Comparison of ENCODE assay signal across 1 cellular context in genomic region chr4:99949999-99950912, GRCh38.
A peak's percentile ranks its signal among the peaks of the same experiment; 100 is the strongest.
TF ChIP-seq lines count a peak whose summit lies in the region.

Gene H2AZ1 (minus strand): TSS chr4:99950275. CDS start chr4:99950170, 105 bp downstream.

TF ChIP-seq in HepG2, 621 proteins besides CTCF, POLR2A, EP300 and RAD21 (continued from another document and continues in another):
- TF ChIP-seq PBX3 (CRISPR knock-in tag; IDR thresholded peaks at IDR 0.05; ENCODE audit: borderline replicate concordance), result no peak
- TF ChIP-seq ATAD3A (CRISPR knock-in tag; IDR thresholded peaks at IDR 0.05), result no peak
- TF ChIP-seq XBP1 (CRISPR knock-in tag; IDR thresholded peaks at IDR 0.05), result no peak
- 0 out of 2 replicates have a peak, but pooled peaks have one; percentile 19 for TF ChIP-seq PPARG (CRISPR knock-in tag; conservative IDR thresholded peaks at IDR 0.05)
- TF ChIP-seq HOXA5 (CRISPR knock-in tag; IDR thresholded peaks at IDR 0.05), result no peak
- no peak for TF ChIP-seq JDP2 (CRISPR knock-in tag; IDR thresholded peaks at IDR 0.05; ENCODE audit: borderline replicate concordance)
- no peak for TF ChIP-seq ARNT2 (CRISPR knock-in tag; IDR thresholded peaks at IDR 0.05; ENCODE audit: low read depth)
- TF ChIP-seq, protein P1, sequence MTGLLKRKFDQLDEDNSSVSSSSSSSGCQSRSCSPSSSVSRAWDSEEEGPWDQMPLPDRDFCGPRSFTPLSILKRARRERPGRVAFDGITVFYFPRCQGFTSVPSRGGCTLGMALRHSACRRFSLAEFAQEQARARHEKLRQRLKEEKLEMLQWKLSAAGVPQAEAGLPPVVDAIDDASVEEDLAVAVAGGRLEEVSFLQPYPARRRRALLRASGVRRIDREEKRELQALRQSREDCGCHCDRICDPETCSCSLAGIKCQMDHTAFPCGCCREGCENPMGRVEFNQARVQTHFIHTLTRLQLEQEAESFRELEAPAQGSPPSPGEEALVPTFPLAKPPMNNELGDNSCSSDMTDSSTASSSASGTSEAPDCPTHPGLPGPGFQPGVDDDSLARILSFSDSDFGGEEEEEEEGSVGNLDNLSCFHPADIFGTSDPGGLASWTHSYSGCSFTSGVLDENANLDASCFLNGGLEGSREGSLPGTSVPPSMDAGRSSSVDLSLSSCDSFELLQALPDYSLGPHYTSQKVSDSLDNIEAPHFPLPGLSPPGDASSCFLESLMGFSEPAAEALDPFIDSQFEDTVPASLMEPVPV (CRISPR knock-in tag; IDR thresholded peaks at IDR 0.05), result 0 out of 2 replicates have a peak, but pooled peaks have one; percentile 32
- no peak for TF ChIP-seq ZNF251 (CRISPR knock-in tag; IDR thresholded peaks at IDR 0.05)
- TF ChIP-seq SMC3 (IDR thresholded peaks at IDR 0.05; ENCODE audit: low read length), result no peak
- no peak for TF ChIP-seq SYNCRIP (IDR thresholded peaks at IDR 0.05; ENCODE audit: insufficient read depth, low read depth, low read length)
- no peak for TF ChIP-seq EED (CRISPR knock-in tag; IDR thresholded peaks at IDR 0.05)
- TF ChIP-seq ZBTB1 (CRISPR knock-in tag; IDR thresholded peaks at IDR 0.05; ENCODE audit: borderline replicate concordance), result no peak
- TF ChIP-seq ZNF574 (CRISPR knock-in tag; IDR thresholded peaks at IDR 0.05), result peak; percentile 58
- peak; percentile 38 for TF ChIP-seq SKI (IDR thresholded peaks at IDR 0.05; ENCODE audit: partially characterized antibody)
- TF ChIP-seq ATF7-NPFF (CRISPR knock-in tag; IDR thresholded peaks at IDR 0.05; ENCODE audit: low read depth), result peak; percentile 67
- TF ChIP-seq ZBTB20 (CRISPR knock-in tag; IDR thresholded peaks at IDR 0.05; ENCODE audit: borderline replicate concordance, low read depth), result no peak
- TF ChIP-seq PAF1 (CRISPR knock-in tag; IDR thresholded peaks at IDR 0.05), result no peak
- no peak for TF ChIP-seq FOXO1 (CRISPR knock-in tag; IDR thresholded peaks at IDR 0.05)
- no peak for TF ChIP-seq GLMP (CRISPR knock-in tag; IDR thresholded peaks at IDR 0.05; ENCODE audit: borderline replicate concordance)
- TF ChIP-seq ZNF33B (CRISPR knock-in tag; IDR thresholded peaks at IDR 0.05), result no peak
- TF ChIP-seq NFKBIZ (CRISPR knock-in tag; IDR thresholded peaks at IDR 0.05), result no peak
- no peak; the same call in 1 of the 2 replicates for TF ChIP-seq ZNF572 (CRISPR knock-in tag; IDR thresholded peaks at IDR 0.05)
- TF ChIP-seq ZNF780A (CRISPR knock-in tag; IDR thresholded peaks at IDR 0.05), result peak; percentile 49; the same call in 1 of the 2 replicates
- TF ChIP-seq, protein P2, sequence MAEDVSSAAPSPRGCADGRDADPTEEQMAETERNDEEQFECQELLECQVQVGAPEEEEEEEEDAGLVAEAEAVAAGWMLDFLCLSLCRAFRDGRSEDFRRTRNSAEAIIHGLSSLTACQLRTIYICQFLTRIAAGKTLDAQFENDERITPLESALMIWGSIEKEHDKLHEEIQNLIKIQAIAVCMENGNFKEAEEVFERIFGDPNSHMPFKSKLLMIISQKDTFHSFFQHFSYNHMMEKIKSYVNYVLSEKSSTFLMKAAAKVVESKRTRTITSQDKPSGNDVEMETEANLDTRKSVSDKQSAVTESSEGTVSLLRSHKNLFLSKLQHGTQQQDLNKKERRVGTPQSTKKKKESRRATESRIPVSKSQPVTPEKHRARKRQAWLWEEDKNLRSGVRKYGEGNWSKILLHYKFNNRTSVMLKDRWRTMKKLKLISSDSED (CRISPR knock-in tag; IDR thresholded peaks at IDR 0.05), result no peak
- TF ChIP-seq ZNF709 (CRISPR knock-in tag; IDR thresholded peaks at IDR 0.05), result no peak
- TF ChIP-seq SP1 (IDR thresholded peaks at IDR 0.05), result no peak
- peak; percentile 29 for TF ChIP-seq SP1 (CRISPR knock-in tag; IDR thresholded peaks at IDR 0.05)
- TF ChIP-seq ZNF263 (CRISPR knock-in tag; IDR thresholded peaks at IDR 0.05), result peak; percentile 24; the same call in 1 of the 2 replicates
- TF ChIP-seq, protein P3, sequence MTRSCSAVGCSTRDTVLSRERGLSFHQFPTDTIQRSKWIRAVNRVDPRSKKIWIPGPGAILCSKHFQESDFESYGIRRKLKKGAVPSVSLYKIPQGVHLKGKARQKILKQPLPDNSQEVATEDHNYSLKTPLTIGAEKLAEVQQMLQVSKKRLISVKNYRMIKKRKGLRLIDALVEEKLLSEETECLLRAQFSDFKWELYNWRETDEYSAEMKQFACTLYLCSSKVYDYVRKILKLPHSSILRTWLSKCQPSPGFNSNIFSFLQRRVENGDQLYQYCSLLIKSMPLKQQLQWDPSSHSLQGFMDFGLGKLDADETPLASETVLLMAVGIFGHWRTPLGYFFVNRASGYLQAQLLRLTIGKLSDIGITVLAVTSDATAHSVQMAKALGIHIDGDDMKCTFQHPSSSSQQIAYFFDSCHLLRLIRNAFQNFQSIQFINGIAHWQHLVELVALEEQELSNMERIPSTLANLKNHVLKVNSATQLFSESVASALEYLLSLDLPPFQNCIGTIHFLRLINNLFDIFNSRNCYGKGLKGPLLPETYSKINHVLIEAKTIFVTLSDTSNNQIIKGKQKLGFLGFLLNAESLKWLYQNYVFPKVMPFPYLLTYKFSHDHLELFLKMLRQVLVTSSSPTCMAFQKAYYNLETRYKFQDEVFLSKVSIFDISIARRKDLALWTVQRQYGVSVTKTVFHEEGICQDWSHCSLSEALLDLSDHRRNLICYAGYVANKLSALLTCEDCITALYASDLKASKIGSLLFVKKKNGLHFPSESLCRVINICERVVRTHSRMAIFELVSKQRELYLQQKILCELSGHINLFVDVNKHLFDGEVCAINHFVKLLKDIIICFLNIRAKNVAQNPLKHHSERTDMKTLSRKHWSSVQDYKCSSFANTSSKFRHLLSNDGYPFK (CRISPR knock-in tag; IDR thresholded peaks at IDR 0.05; ENCODE audit: borderline replicate concordance), result peak; percentile 20; the same call in 1 of the 2 replicates
- TF ChIP-seq XRCC5 (optimal IDR thresholded peaks at IDR 0.05; ENCODE audit: low read length), result no peak
- TF ChIP-seq NFYB (CRISPR knock-in tag; IDR thresholded peaks at IDR 0.05), result peak; percentile 86
- peak; percentile 62; the same call in 1 of the 3 replicates for TF ChIP-seq MXI1 (IDR thresholded peaks at IDR 0.05; ENCODE audit: borderline replicate concordance, low read depth, low read length)
- no peak for TF ChIP-seq ISX (CRISPR knock-in tag; conservative IDR thresholded peaks at IDR 0.05)
- TF ChIP-seq ZNF225 (CRISPR knock-in tag; IDR thresholded peaks at IDR 0.05), result 0 out of 2 replicates have a peak, but pooled peaks have one; percentile 42
- TF ChIP-seq NCOA1 (CRISPR knock-in tag; IDR thresholded peaks at IDR 0.05), result no peak
- no peak for TF ChIP-seq ZNF674 (CRISPR knock-in tag; IDR thresholded peaks at IDR 0.05; ENCODE audit: low read depth)
- TF ChIP-seq MTF2 (CRISPR knock-in tag; IDR thresholded peaks at IDR 0.05; ENCODE audit: borderline replicate concordance), result no peak
- TF ChIP-seq KAT8 (CRISPR knock-in tag; IDR thresholded peaks at IDR 0.05), result no peak
- TF ChIP-seq ZNF260 (CRISPR knock-in tag; IDR thresholded peaks at IDR 0.05; ENCODE audit: borderline replicate concordance, low read depth), result no peak
- TF ChIP-seq ZNF724P (CRISPR knock-in tag; IDR thresholded peaks at IDR 0.05; ENCODE audit: borderline replicate concordance), result no peak
- peak; percentile 36; the same call in 1 of the 2 replicates for TF ChIP-seq NRL (CRISPR knock-in tag; IDR thresholded peaks at IDR 0.05; ENCODE audit: borderline replicate concordance)
- no peak for TF ChIP-seq ZNF367 (CRISPR knock-in tag; IDR thresholded peaks at IDR 0.05; ENCODE audit: borderline replicate concordance)
- peak; percentile 26; the same call in 1 of the 2 replicates for TF ChIP-seq RXRB (CRISPR knock-in tag; IDR thresholded peaks at IDR 0.05; ENCODE audit: borderline replicate concordance)
- TF ChIP-seq, protein P4, sequence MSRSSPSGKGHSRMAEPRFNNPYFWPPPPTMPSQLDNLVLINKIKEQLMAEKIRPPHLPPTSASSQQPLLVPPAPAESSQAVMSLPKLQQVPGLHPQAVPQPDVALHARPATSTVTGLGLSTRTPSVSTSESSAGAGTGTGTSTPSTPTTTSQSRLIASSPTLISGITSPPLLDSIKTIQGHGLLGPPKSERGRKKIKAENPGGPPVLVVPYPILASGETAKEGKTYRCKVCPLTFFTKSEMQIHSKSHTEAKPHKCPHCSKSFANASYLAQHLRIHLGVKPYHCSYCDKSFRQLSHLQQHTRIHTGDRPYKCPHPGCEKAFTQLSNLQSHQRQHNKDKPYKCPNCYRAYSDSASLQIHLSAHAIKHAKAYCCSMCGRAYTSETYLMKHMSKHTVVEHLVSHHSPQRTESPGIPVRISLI (CRISPR knock-in tag; IDR thresholded peaks at IDR 0.05; ENCODE audit: borderline replicate concordance), result no peak
- TF ChIP-seq ZNF556 (CRISPR knock-in tag; IDR thresholded peaks at IDR 0.05; ENCODE audit: borderline replicate concordance), result no peak
- TF ChIP-seq ZNF317 (CRISPR knock-in tag; IDR thresholded peaks at IDR 0.05), result peak; percentile 30; the same call in 1 of the 2 replicates
- TF ChIP-seq SOX13 (IDR thresholded peaks at IDR 0.05), result no peak; the same call in 1 of the 2 replicates
- 0 out of 4 replicates have a peak, but pooled peaks of 1 of the 2 experiments have one; percentile 5 for TF ChIP-seq SOX13 (CRISPR knock-in tag; conservative IDR thresholded peaks at IDR 0.05 in 1 of 2, IDR thresholded peaks at IDR 0.05 in 1 of 2)
- TF ChIP-seq ZNF768 (CRISPR knock-in tag; IDR thresholded peaks at IDR 0.05), result peak; percentile 50; the same call in 1 of the 2 replicates
- TF ChIP-seq CBX1 (IDR thresholded peaks at IDR 0.05; ENCODE audit: low read depth), result peak; percentile 80
- peak; percentile 96 for TF ChIP-seq BHLHE40 (IDR thresholded peaks at IDR 0.05; ENCODE audit: low read length)
- no peak for TF ChIP-seq ZNF776 (CRISPR knock-in tag; IDR thresholded peaks at IDR 0.05)
- TF ChIP-seq, protein P5, sequence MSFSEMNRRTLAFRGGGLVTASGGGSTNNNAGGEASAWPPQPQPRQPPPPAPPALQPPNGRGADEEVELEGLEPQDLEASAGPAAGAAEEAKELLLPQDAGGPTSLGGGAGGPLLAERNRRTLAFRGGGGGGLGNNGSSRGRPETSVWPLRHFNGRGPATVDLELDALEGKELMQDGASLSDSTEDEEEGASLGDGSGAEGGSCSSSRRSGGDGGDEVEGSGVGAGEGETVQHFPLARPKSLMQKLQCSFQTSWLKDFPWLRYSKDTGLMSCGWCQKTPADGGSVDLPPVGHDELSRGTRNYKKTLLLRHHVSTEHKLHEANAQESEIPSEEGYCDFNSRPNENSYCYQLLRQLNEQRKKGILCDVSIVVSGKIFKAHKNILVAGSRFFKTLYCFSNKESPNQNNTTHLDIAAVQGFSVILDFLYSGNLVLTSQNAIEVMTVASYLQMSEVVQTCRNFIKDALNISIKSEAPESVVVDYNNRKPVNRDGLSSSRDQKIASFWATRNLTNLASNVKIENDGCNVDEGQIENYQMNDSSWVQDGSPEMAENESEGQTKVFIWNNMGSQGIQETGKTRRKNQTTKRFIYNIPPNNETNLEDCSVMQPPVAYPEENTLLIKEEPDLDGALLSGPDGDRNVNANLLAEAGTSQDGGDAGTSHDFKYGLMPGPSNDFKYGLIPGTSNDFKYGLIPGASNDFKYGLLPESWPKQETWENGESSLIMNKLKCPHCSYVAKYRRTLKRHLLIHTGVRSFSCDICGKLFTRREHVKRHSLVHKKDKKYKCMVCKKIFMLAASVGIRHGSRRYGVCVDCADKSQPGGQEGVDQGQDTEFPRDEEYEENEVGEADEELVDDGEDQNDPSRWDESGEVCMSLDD (CRISPR knock-in tag; IDR thresholded peaks at IDR 0.05; ENCODE audit: borderline replicate concordance), result no peak
- TF ChIP-seq NCOA5 (CRISPR knock-in tag; IDR thresholded peaks at IDR 0.05), result no peak
- 0 out of 2 replicates have a peak, but pooled peaks have one; percentile 56 for TF ChIP-seq ZFP90 (CRISPR knock-in tag; IDR thresholded peaks at IDR 0.05; ENCODE audit: borderline replicate concordance)
- no peak for TF ChIP-seq TCF12 (IDR thresholded peaks at IDR 0.05)
- no peak for TF ChIP-seq TCF12 (CRISPR knock-in tag; IDR thresholded peaks at IDR 0.05)
- no peak for TF ChIP-seq MTA3 (CRISPR knock-in tag; IDR thresholded peaks at IDR 0.05)
- TF ChIP-seq ZNF430 (CRISPR knock-in tag; IDR thresholded peaks at IDR 0.05), result no peak
- TF ChIP-seq, protein P6, sequence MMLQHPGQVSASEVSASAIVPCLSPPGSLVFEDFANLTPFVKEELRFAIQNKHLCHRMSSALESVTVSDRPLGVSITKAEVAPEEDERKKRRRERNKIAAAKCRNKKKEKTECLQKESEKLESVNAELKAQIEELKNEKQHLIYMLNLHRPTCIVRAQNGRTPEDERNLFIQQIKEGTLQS (CRISPR knock-in tag; IDR thresholded peaks at IDR 0.05), result 0 out of 2 replicates have a peak, but pooled peaks have one; percentile 28
